9 cellular contexts compared by ENCODE assay signal in the genomic region with DNA sequence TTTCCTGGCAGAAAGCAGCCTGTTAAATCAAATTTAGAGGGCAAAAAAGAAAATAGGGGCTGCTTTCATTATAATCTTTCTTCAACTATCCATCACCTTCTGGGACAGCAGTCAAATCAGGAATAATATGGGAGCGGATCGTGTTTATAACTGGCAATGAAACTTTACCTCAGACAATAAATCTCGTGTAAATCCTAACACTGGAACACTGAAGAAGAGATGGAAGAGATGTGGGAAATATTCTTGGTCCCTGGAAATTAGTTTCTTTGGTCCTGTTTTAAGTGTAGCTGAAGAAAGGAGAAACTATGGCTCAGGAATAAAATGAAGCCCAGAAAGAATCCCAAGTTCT.
A peak's percentile ranks its signal among the peaks of the same experiment; 100 is the strongest.
DNase-seq lines count a peak whose midpoint lies in the region; ATAC-seq, FAIRE-seq and TF ChIP-seq lines count a peak whose summit lies in the region.
"Had no signal": no experiment of that assay in that cellular context is flagged by ENCODE, and none has a peak within 500 bp of the region (broad histone marks: within the 10 kb centered on the region; RNA-seq: fewer than 3 reads in every experiment).

No MANE protein-coding gene starts in this region.

- WGBS in GM12878 (ENCODE audit: insufficient coverage, insufficient replicate concordance, low lambda C conversion rate, missing lambda C conversion rate): 13% methylated on average over 3 of the region's 3 CpGs

- H3K4me1 Mint-ChIP-seq in activated T-cell treated with anti-CD3 and anti-CD28 coated beads, Interleukin-2, amount 50 U/mL, for 72 hours (ENCODE audit: low read depth): peaks cover 65% of the 10 kb centered on the region
- peaks cover 25% of the 10 kb centered on the region for H3K4me1 Mint-ChIP-seq in GM23338

- no peak for TF ChIP-seq CTCF in GM12878 (IDR thresholded peaks at IDR 0.05 in 2 of 3, conservative IDR thresholded peaks at IDR 0.05 in 1 of 3; ENCODE audit: control insufficient read depth in 2 of 3, extremely low read depth in 1 of 3, insufficient read depth in 1 of 3, low read depth in 3 of 3, low read length in 3 of 3)
- no peak for TF ChIP-seq CTCF in tibial artery (IDR thresholded peaks at IDR 0.05)
- no peak for TF ChIP-seq CTCF in GM23338 (conservative IDR thresholded peaks at IDR 0.05; ENCODE audit: low read depth in 2 of 2)

- H3K27me3 Mint-ChIP-seq in activated T-cell treated with anti-CD3 and anti-CD28 coated beads, Interleukin-2, amount 50 U/mL, for 72 hours (ENCODE audit: low read depth): no peaks in the 10 kb centered on the region
- peaks cover 3% of the 10 kb centered on the region for H3K27me3 Mint-ChIP-seq in GM23338 (ENCODE audit: insufficient read depth, low read depth, poor library complexity)

- TF ChIP-seq RAD21 in GM12878 (IDR thresholded peaks at IDR 0.05; ENCODE audit: insufficient read depth, low read depth, low read length): no peak

- H4K20me1 ChIP-seq in GM12878 (ENCODE audit: control insufficient read depth, insufficient read depth): no peaks in the 10 kb centered on the region
- no peaks in the 10 kb centered on the region for H4K20me1 ChIP-seq in GM23338 (replicated peaks; ENCODE audit: insufficient read depth)

- H3F3A ChIP-seq in GM23338 (replicated peaks; ENCODE audit: low read depth): no peaks in the 10 kb centered on the region

- H3K27ac Mint-ChIP-seq in activated T-cell treated with anti-CD3 and anti-CD28 coated beads, Interleukin-2, amount 50 U/mL, for 72 hours: peak overlapping the region; percentile 98
- H3K27ac Mint-ChIP-seq in GM23338: no peak overlapping the region

- no peak for TF ChIP-seq POLR2A in GM12878 (IDR thresholded peaks at IDR 0.05; ENCODE audit: low read depth, low read length)

- CTCF ChIA-PET in GM12878 (lab: Yijun Ruan, JAX): interaction anchor here (0.6 to 1.2 kb wide), 6 partner anchors 9 to 100 kb away, joined by 3 to 4 read pairs (median 3); no protein-coding TSS in a partner anchor

- ATAC-seq in activated T-cell treated with anti-CD3 and anti-CD28 coated beads, Interleukin-2, amount 50 U/mL, for 72 hours (replicated peaks in 1 of 2): no peak
- ATAC-seq in GM12878: no peak
- ATAC-seq in HG02852 (IDR thresholded peaks at IDR 0.05; ENCODE audit: unreplicated experiment): no peak
- ATAC-seq in GM23338: no peak

- H3K36me3 ChIP-seq in GM12878 (ENCODE audit: control insufficient read depth in 2 of 2, insufficient read depth in 2 of 2, low read length in 1 of 2) (peaks cover 0 to 9% of the 10 kb centered on the region in 2 experiments; a peak in 2 of 4 replicates), mucosa of stomach (ENCODE audit: control insufficient read depth, insufficient read depth, low read length) (no peaks in the 10 kb centered on the region), tibial artery (no peaks in the 10 kb centered on the region), GM23338 (ENCODE audit: insufficient read depth) (no peaks in the 10 kb centered on the region)

- H3K36me3 Mint-ChIP-seq in activated T-cell treated with anti-CD3 and anti-CD28 coated beads, Interleukin-2, amount 50 U/mL, for 72 hours (ENCODE audit: insufficient read depth in 2 of 2): peaks cover 0 to 6% of the 10 kb centered on the region in 2 donors
- H3K36me3 Mint-ChIP-seq in GM23338 (ENCODE audit: low read depth): no peaks in the 10 kb centered on the region

- H3K4me3 Mint-ChIP-seq in activated T-cell treated with anti-CD3 and anti-CD28 coated beads, Interleukin-2, amount 50 U/mL, for 72 hours: peak overlapping the region; percentile 87 to 90
- H3K4me3 Mint-ChIP-seq in GM23338: no peak overlapping the region

- H3K9ac ChIP-seq in GM12878 (ENCODE audit: control insufficient read depth, insufficient read depth, low read length) (peak overlapping the region; percentile 60), mucosa of stomach (ENCODE audit: low read length) (peak overlapping the region; percentile 50)

- POLR2A ChIA-PET in GM12878 (lab: Charles Lee): interaction anchor here (0.9 to 11.0 kb wide), 6 partner anchors 12 to 88 kb away, joined by 3 to 115 read pairs (median 34); a partner anchor contains a TSS

- H3K9me3 Mint-ChIP-seq in activated T-cell treated with anti-CD3 and anti-CD28 coated beads, Interleukin-2, amount 50 U/mL, for 72 hours: no peaks in the 10 kb centered on the region
- H3K9me3 Mint-ChIP-seq in GM23338: no peaks in the 10 kb centered on the region

- RAD21 ChIA-PET in GM12878 (lab: Charles Lee; ENCODE audit: unreplicated experiment): interaction anchor here (1.4 to 11.5 kb wide), 5 partner anchors 16 to 184 kb away, joined by 3 to 216 read pairs (median 4); no protein-coding TSS in a partner anchor

- TF ChIP-seq EP300 in GM12878 (IDR thresholded peaks at IDR 0.05; ENCODE audit: borderline replicate concordance in 1 of 2, control insufficient read depth in 1 of 2, low read depth in 2 of 2, low read length in 2 of 2): no peak

- in situ Hi-C loops in GM12878 (cut with MboI): no loop called here

- H3K4me1 ChIP-seq in GM12878 (ENCODE audit: control insufficient read depth, insufficient read depth, low read length): peaks cover 44% of the 10 kb centered on the region
- H3K4me1 ChIP-seq in mucosa of stomach (ENCODE audit: control insufficient read depth, insufficient read depth, low read length): peaks cover 38% of the 10 kb centered on the region
- H3K4me1 ChIP-seq in tibial artery: peaks cover 0 to 48% (median 9%) of the 10 kb centered on the region in 4 donors
- H3K4me1 ChIP-seq in GM23338 (ENCODE audit: insufficient read depth): peaks cover 13% of the 10 kb centered on the region

- H3K4me3 ChIP-seq in GM12878: peak overlapping the region; percentile 58; the same call in 1 of the 2 replicates
- no peak overlapping the region for H3K4me3 ChIP-seq in mucosa of stomach (ENCODE audit: low read length)
- H3K4me3 ChIP-seq in tibial artery: peak overlapping the region; percentile 44 to 50
- H3K4me3 ChIP-seq in GM23338: no peak overlapping the region

- SMC1A ChIA-PET in GM12878 (lab: Charles Lee; ENCODE audit: uncharacterized antibody, unreplicated experiment): interaction anchor here (1.0 to 35.8 kb wide), 6 partner anchors 12 to 102 kb away, joined by 3 to 945 read pairs (median 6); a partner anchor contains a TSS

- no peaks in the 10 kb centered on the region for H3K27me3 ChIP-seq in GM12878 (replicated peaks in 1 of 2; ENCODE audit: control insufficient read depth in 2 of 2, insufficient read depth in 2 of 2, low read length in 1 of 2)
- no peaks in the 10 kb centered on the region for H3K27me3 ChIP-seq in mucosa of stomach (ENCODE audit: control insufficient read depth, insufficient read depth, low read length)
- no peaks in the 10 kb centered on the region for H3K27me3 ChIP-seq in tibial artery
- no peaks in the 10 kb centered on the region for H3K27me3 ChIP-seq in GM23338 (ENCODE audit: insufficient read depth)

- BruUV-seq in GM12878 (replicated peaks; lab: Mats Ljungman, UMichigan): no TSS peak

- H3K79me2 ChIP-seq in GM12878 (ENCODE audit: control insufficient read depth, insufficient read depth, low read length): peaks cover 51% of the 10 kb centered on the region
- H3K79me2 ChIP-seq in GM23338 (replicated peaks; ENCODE audit: insufficient read depth): no peaks in the 10 kb centered on the region

- DNase-seq in activated T-cell treated with anti-CD3 and anti-CD28 coated beads, Interleukin-2, amount 50 U/mL, for 72 hours: no peak
- no peak for DNase-seq in activated T-cell treated with anti-CD3 and anti-CD28 coated beads, Interleukin-2, amount 50 U/mL, for 48 hours
- DNase-seq in GM12878 (ENCODE audit: low read depth, low spot score) (no peak), tibial artery (no peak), GM23338 (ENCODE audit: low spot score) (no peak)
- no peak for DNase-seq in stimulated activated CD4-positive, alpha-beta T cell treated with anti-CD3 and anti-CD28 coated beads, Interleukin-1b, Interleukin-23, amount 100 ng/mL, for 48 hours
- DNase-seq: activated gamma-delta T cell treated with Interleukin-2 at 50 U/mL for 16 hours had no signal

- H3K27ac ChIP-seq in GM12878 (ENCODE audit: control insufficient read depth, insufficient read depth) (peak overlapping the region; percentile 83), tibial artery (peak overlapping the region; percentile 46 to 68), GM23338 (ENCODE audit: low read depth) (no peak overlapping the region)

- H3K9me2 ChIP-seq in GM23338 (ENCODE audit: insufficient read depth): no peaks in the 10 kb centered on the region

- H3K4me2 ChIP-seq in GM12878 (ENCODE audit: control insufficient read depth, insufficient read depth) (peak overlapping the region; percentile 71), GM23338 (no peak overlapping the region)

- H3K9me3 ChIP-seq in GM12878 (replicated peaks; ENCODE audit: control insufficient read depth, insufficient read depth, low read length) (no peaks in the 10 kb centered on the region), mucosa of stomach (ENCODE audit: control insufficient read depth, low read length) (no peaks in the 10 kb centered on the region), tibial artery (no peaks in the 10 kb centered on the region)

- FAIRE-seq in GM12878 (lab: Jason Lieb, UNC): no peak

- intact Hi-C loops in GM12878 (cut with micrococcal nuclease; ENCODE audit: unreplicated experiment) (loop anchor here (2.0 kb wide), 1 partner anchor 78 kb away; a partner anchor contains a TSS), tibial artery (cut with DNase I; ENCODE audit: low total_unique reads) (no loop called here)

- H2AFZ ChIP-seq in GM12878 (ENCODE audit: control insufficient read depth, low read depth, low read length) (peak overlapping the region; percentile 69; the same call in 1 of the 2 replicates), GM23338 (no peak overlapping the region)

TF ChIP-seq in GM12878, 131 proteins besides CTCF, POLR2A, EP300 and RAD21 (continues in another document):
- no peak for TF ChIP-seq RAD51 (IDR thresholded peaks at IDR 0.05)

TF ChIP-seq in GM23338, 12 proteins besides CTCF, POLR2A, EP300 and RAD21 (continues in another document):
- no peak for TF ChIP-seq CREB1 (CRISPR knock-in tag; IDR thresholded peaks at IDR 0.05; ENCODE audit: low read depth)

Comparison
In these comparisons a context has a peak if more than half of its experiments do, and no peak if none do; other contexts are left out.
1. H3K4me3 ChIP-seq: peak in GM12878 (single experiment) and tibial artery (2 of 2); none in mucosa of stomach (single experiment) and GM23338 (single experiment).